31 cellular contexts compared by ENCODE assay signal in genomic region chr4:55838952-55839351, GRCh38. TPM values are rescaled to one million over a fixed set of nuclear protein-coding genes. Genes with fewer than 3 reads are reported as not detected.
"Had no signal": no experiment of that assay in that cellular context is flagged by ENCODE, and none has a peak within 500 bp of the region (broad histone marks: within the 10 kb centered on the region; RNA-seq: fewer than 3 reads in every experiment).

No MANE protein-coding gene starts in this region.

- H3K9me3 ChIP-seq: gastrocnemius medialis, lower lobe of right lung had no signal

- H3K36me3 ChIP-seq: esophagus squamous epithelium, gastrocnemius medialis, heart right ventricle, left lung, lower lobe of right lung had no signal

- H3K27ac ChIP-seq: coronary artery, dorsolateral prefrontal cortex, esophagus squamous epithelium, gastrocnemius medialis, heart right ventricle, left lung, lower lobe of right lung had no signal

- FAIRE-seq: endothelial cell of umbilical vein, islet of Langerhans, keratinocyte had no signal

- ATAC-seq: gastrocnemius medialis; heart right ventricle; left cardiac atrium; left lung; left ventricle myocardium superior; lower lobe of right lung; naive thymus-derived CD4-positive, alpha-beta T cell; natural killer cell had no signal

- H3K4me1 ChIP-seq: gastrocnemius medialis, heart right ventricle, left lung, lower lobe of right lung had no signal

- H3K4me3 ChIP-seq: coronary artery, dorsolateral prefrontal cortex, esophagus squamous epithelium, gastrocnemius medialis, heart right ventricle, left lung, lower lobe of right lung had no signal

- DNase-seq: dermis blood vessel endothelial cell; dorsolateral prefrontal cortex; effector CD4-positive, alpha-beta T cell; effector memory CD4-positive, alpha-beta T cell; esophagus squamous epithelium; foreskin melanocyte; gastrocnemius medialis; glutamatergic neuron; head of caudate nucleus; heart right ventricle; hippocampal formation; left cardiac atrium; left lung; left ventricle myocardium superior; lower lobe of right lung; mesendoderm; midbrain; naive thymus-derived CD4-positive, alpha-beta T cell; natural killer cell had no signal

RNA-seq across cellular contexts. Expression of gene EXOC1L, which starts 19.4 kb away (rescaled TPM):
- total RNA-seq: dermis blood vessel endothelial cell; endothelial cell of umbilical vein; epithelial cell of proximal tubule; esophagus squamous epithelium; gastrocnemius medialis; glomerular endothelial cell; heart right ventricle; kidney epithelial cell; left cardiac atrium; left lung; left ventricle myocardium superior; lower leg skin; lower lobe of right lung; lung microvascular endothelial cell; mononuclear cell; mucosa of gallbladder; naive thymus-derived CD4-positive, alpha-beta T cell; natural killer cell had no signal
- polyA plus RNA-seq: endothelial cell of umbilical vein; esophagus; keratinocyte; naive thymus-derived CD4-positive, alpha-beta T cell had no signal
